10 cellular contexts compared by ENCODE assay signal in the genomic region with DNA sequence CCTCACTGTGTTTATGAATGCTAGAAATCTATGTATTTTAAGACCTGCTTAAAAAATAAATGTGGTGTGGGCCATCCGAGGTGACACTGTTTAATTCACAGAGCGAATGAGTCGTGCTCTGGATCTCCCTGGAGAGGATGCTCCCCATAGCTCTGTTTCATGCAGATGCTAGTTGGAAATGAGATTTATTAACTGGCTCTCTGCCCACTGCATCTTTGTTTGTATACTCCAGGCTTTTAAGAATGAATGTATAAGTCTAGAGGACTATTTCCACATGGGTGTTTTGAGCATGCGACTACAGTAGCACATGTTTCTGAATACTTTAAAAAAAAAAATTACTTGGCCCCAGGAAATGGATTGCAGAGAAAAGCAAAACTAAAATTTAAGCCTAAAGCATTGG. TPM values are rescaled to one million over a fixed set of nuclear protein-coding genes. Genes with fewer than 3 reads are reported as not detected.
A peak's percentile ranks its signal among the peaks of the same experiment; 100 is the strongest.
DNase-seq lines count a peak whose midpoint lies in the region; ATAC-seq, FAIRE-seq and TF ChIP-seq lines count a peak whose summit lies in the region.
"Had no signal": no experiment of that assay in that cellular context is flagged by ENCODE, and none has a peak within 500 bp of the region (broad histone marks: within the 10 kb centered on the region; RNA-seq: fewer than 3 reads in every experiment).

No MANE protein-coding gene starts in this region.

- no peak overlapping the region for H3K4me3 ChIP-seq in fibroblast of pulmonary artery (replicated peaks; ENCODE audit: low read depth, low read length)

- H3K27me3 Mint-ChIP-seq in stimulated activated naive CD8-positive, alpha-beta T cell treated with anti-CD3 and anti-CD28 coated beads, Interleukin-15, Interleukin-2, amounts not matched to agents 100 ng/mL and 50 ng/mL, for 24 hours: no peaks in the 10 kb centered on the region

- DNase-seq in stimulated activated naive CD8-positive, alpha-beta T cell treated with anti-CD3 and anti-CD28 coated beads, Interleukin-15, Interleukin-2, amounts not matched to agents 100 U/mL and 50 U/mL, for 24 hours: no peak
- DNase-seq in NCI-H82 treated with DMSO at 0.1 percent for 48 hours (lab: John Stamatoyannopoulos, UW; ENCODE audit: unreplicated experiment) (peak; percentile 35), fibroblast of pulmonary artery (ENCODE audit: low read depth) (peak; percentile 47), GM12891 (ENCODE audit: insufficient read length, low spot score) (no peak), GM19238 (ENCODE audit: insufficient read length, low spot score) (no peak)
- DNase-seq: stimulated activated CD4-positive, alpha-beta T cell treated with anti-CD3 and anti-CD28 coated beads, Interleukin-2, amount 100 ng/mL, for 24 hours had no signal

- peaks cover 6% of the 10 kb centered on the region for H3K36me3 Mint-ChIP-seq in stimulated activated naive CD8-positive, alpha-beta T cell treated with anti-CD3 and anti-CD28 coated beads, Interleukin-15, Interleukin-2, amounts not matched to agents 100 ng/mL and 50 ng/mL, for 24 hours (ENCODE audit: low read depth)

- TF ChIP-seq POLR2A in GM12891 (IDR thresholded peaks at IDR 0.05; ENCODE audit: low read depth, low read length): no peak

- no peak for ATAC-seq in stimulated activated naive CD8-positive, alpha-beta T cell treated with anti-CD3 and anti-CD28 coated beads, Interleukin-15, Interleukin-2, amounts not matched to agents 100 U/mL and 50 U/mL, for 24 hours
- ATAC-seq in HG03039 (IDR thresholded peaks at IDR 0.05; ENCODE audit: unreplicated experiment) (no peak), GM19324 (IDR thresholded peaks at IDR 0.05; ENCODE audit: low FRiP score, unreplicated experiment) (no peak)

- H3K27ac Mint-ChIP-seq in stimulated activated naive CD8-positive, alpha-beta T cell treated with anti-CD3 and anti-CD28 coated beads, Interleukin-15, Interleukin-2, amounts not matched to agents 100 ng/mL and 50 ng/mL, for 24 hours: peak overlapping the region; percentile 98

- peaks cover 83% of the 10 kb centered on the region for H3K4me1 Mint-ChIP-seq in stimulated activated naive CD8-positive, alpha-beta T cell treated with anti-CD3 and anti-CD28 coated beads, Interleukin-15, Interleukin-2, amounts not matched to agents 100 ng/mL and 50 ng/mL, for 24 hours (ENCODE audit: low read depth)

- FAIRE-seq in GM12891 (lab: Jason Lieb, UNC): no peak
- FAIRE-seq: TTC549 had no signal

- peak overlapping the region; percentile 98 for H3K4me3 Mint-ChIP-seq in stimulated activated naive CD8-positive, alpha-beta T cell treated with anti-CD3 and anti-CD28 coated beads, Interleukin-15, Interleukin-2, amounts not matched to agents 100 ng/mL and 50 ng/mL, for 24 hours

- no peaks in the 10 kb centered on the region for H3K9me3 Mint-ChIP-seq in stimulated activated naive CD8-positive, alpha-beta T cell treated with anti-CD3 and anti-CD28 coated beads, Interleukin-15, Interleukin-2, amounts not matched to agents 100 ng/mL and 50 ng/mL, for 24 hours

- TF ChIP-seq CTCF in fibroblast of pulmonary artery (IDR thresholded peaks at IDR 0.05; ENCODE audit: low read length, missing control alignments): no peak

TF ChIP-seq in GM12891, 5 proteins besides CTCF, POLR2A, EP300 and RAD21:
- no peak for TF ChIP-seq POU2F2 (IDR thresholded peaks at IDR 0.05; ENCODE audit: low read depth, low read length)
- TF ChIP-seq PAX5 (IDR thresholded peaks at IDR 0.05; ENCODE audit: insufficient read depth, low read length, severe bottlenecking): no peak
- TF ChIP-seq TAF1 (IDR thresholded peaks at IDR 0.05; ENCODE audit: low read depth, low read length): no peak
- TF ChIP-seq POLR2AphosphoS5 (IDR thresholded peaks at IDR 0.05; ENCODE audit: low read depth, low read length): no peak
- TF ChIP-seq SPI1 (IDR thresholded peaks at IDR 0.05; ENCODE audit: low read depth, low read length): no peak

RNA-seq across cellular contexts. Expression of gene MAPRE2, which starts 3.9 kb away (rescaled TPM):
- polyA plus RNA-seq in GM12891 (2012; ENCODE audit: low read depth, missing spikeins): 12.3 TPM

Comparison
In these comparisons a context has a peak if more than half of its experiments do, and no peak if none do; other contexts are left out.
1. DNase-seq: peak in NCI-H82 treated with DMSO at 0.1 percent for 48 hours (single experiment) and fibroblast of pulmonary artery (single experiment); none in stimulated activated naive CD8-positive, alpha-beta T cell treated with anti-CD3 and anti-CD28 coated beads, Interleukin-15, Interleukin-2, amounts not matched to agents 100 U/mL and 50 U/mL, for 24 hours (single experiment), GM12891 (single experiment) and GM19238 (single experiment).